In genomic region chr5:149466457-149466972, GRCh38 we compare ENCODE assay signal across 9 cellular contexts.
A peak's percentile ranks its signal among the peaks of the same experiment; 100 is the strongest.
DNase-seq lines count a peak whose midpoint lies in the region; ATAC-seq and TF ChIP-seq lines count a peak whose summit lies in the region.
"Had no signal": no experiment of that assay in that cellular context is flagged by ENCODE, and none has a peak within 500 bp of the region (broad histone marks: within the 10 kb centered on the region; RNA-seq: fewer than 3 reads in every experiment).

No MANE protein-coding gene starts in this region.

- TF ChIP-seq CTCF in left ventricle myocardium inferior (IDR thresholded peaks at IDR 0.05; ENCODE audit: borderline replicate concordance), result no peak
- TF ChIP-seq CTCF in RWPE2 (IDR thresholded peaks at IDR 0.05; ENCODE audit: poor library complexity, severe bottlenecking), result no peak
- no peak for TF ChIP-seq CTCF in right atrium auricular region (IDR thresholded peaks at IDR 0.05)

- intact Hi-C loops in Right ventricle myocardium superior (cut with DNase I), result no loop called here
- intact Hi-C loops in left ventricle myocardium inferior (cut with micrococcal nuclease), result no loop called here

- no peaks in the 10 kb centered on the region for H3K36me3 ChIP-seq in left ventricle myocardium inferior
- H3K36me3 ChIP-seq in RWPE2 (ENCODE audit: low read depth), result no peaks in the 10 kb centered on the region
- no peaks in the 10 kb centered on the region for H3K36me3 ChIP-seq in right atrium auricular region
- no peaks in the 10 kb centered on the region for H3K36me3 ChIP-seq in thymus (ENCODE audit: control insufficient read depth, insufficient read depth)
- H3K36me3 ChIP-seq: heart left ventricle had no signal

- H3K9me3 ChIP-seq in left ventricle myocardium inferior (replicated peaks) (no peaks in the 10 kb centered on the region), RWPE2 (ENCODE audit: severe bottlenecking) (no peaks in the 10 kb centered on the region), right atrium auricular region (no peaks in the 10 kb centered on the region), thymus (ENCODE audit: control insufficient read depth) (no peaks in the 10 kb centered on the region)
- H3K9me3 ChIP-seq: heart left ventricle had no signal

- H3K27ac ChIP-seq in left ventricle myocardium inferior (replicated peaks) (no peak overlapping the region), RWPE2 (ENCODE audit: poor library complexity, severe bottlenecking) (no peak overlapping the region), right atrium auricular region (peak overlapping the region; percentile 21 to 25), thymus (ENCODE audit: low read depth) (peak overlapping the region; percentile 31)

- ATAC-seq in Right ventricle myocardium superior (ENCODE audit: poor library complexity), result peak; percentile 7
- ATAC-seq in RWPE2 (ENCODE audit: low read depth), result peak; percentile 45; the same call in 1 of the 3 replicates
- ATAC-seq in GM18909 (IDR thresholded peaks at IDR 0.05; ENCODE audit: poor library complexity, unreplicated experiment), result no peak
- no peak for ATAC-seq in HG03469 (IDR thresholded peaks at IDR 0.05; ENCODE audit: unreplicated experiment)

- no peaks in the 10 kb centered on the region for H3K27me3 ChIP-seq in left ventricle myocardium inferior (ENCODE audit: low read depth)
- no peaks in the 10 kb centered on the region for H3K27me3 ChIP-seq in RWPE2 (ENCODE audit: insufficient read depth, poor library complexity, severe bottlenecking)
- no peaks in the 10 kb centered on the region for H3K27me3 ChIP-seq in right atrium auricular region
- no peaks in the 10 kb centered on the region for H3K27me3 ChIP-seq in thymus (ENCODE audit: control insufficient read depth, insufficient read depth)
- H3K27me3 ChIP-seq: heart left ventricle had no signal

- H3K4me3 ChIP-seq in left ventricle myocardium inferior (no peak overlapping the region), RWPE2 (ENCODE audit: severe bottlenecking) (no peak overlapping the region), right atrium auricular region (no peak overlapping the region), thymus (ENCODE audit: low read length) (no peak overlapping the region)
- H3K4me3 ChIP-seq: heart left ventricle had no signal

- DNase-seq in Right ventricle myocardium superior (peak; percentile 40), left ventricle myocardium inferior (no peak), RWPE2 (ENCODE audit: low spot score) (no peak), right atrium auricular region (ENCODE audit: low spot score) (no peak), NCI-H1694 (lab: John Stamatoyannopoulos, UW) (no peak)
- DNase-seq: heart left ventricle had no signal

- H3K4me1 ChIP-seq in left ventricle myocardium inferior (peaks cover 26% of the 10 kb centered on the region), RWPE2 (ENCODE audit: insufficient read depth, poor library complexity, severe bottlenecking) (peaks cover 3% of the 10 kb centered on the region), right atrium auricular region (peaks cover 0 to 45% of the 10 kb centered on the region in 2 donors), thymus (ENCODE audit: control insufficient read depth, insufficient read depth, low read length) (no peaks in the 10 kb centered on the region)

- WGBS in thymus, result 86% methylated on average over 17 of the region's 17 CpGs

Comparison
In these comparisons a context has a peak if more than half of its experiments do, and no peak if none do; other contexts are left out.
1. H3K27ac ChIP-seq: peak in right atrium auricular region (2 of 2) and thymus (single experiment); none in left ventricle myocardium inferior (single experiment) and RWPE2 (single experiment).
2. ATAC-seq: peak in Right ventricle myocardium superior (single experiment) and RWPE2 (single experiment); none in GM18909 (single experiment) and HG03469 (single experiment).